In the genomic region with DNA sequence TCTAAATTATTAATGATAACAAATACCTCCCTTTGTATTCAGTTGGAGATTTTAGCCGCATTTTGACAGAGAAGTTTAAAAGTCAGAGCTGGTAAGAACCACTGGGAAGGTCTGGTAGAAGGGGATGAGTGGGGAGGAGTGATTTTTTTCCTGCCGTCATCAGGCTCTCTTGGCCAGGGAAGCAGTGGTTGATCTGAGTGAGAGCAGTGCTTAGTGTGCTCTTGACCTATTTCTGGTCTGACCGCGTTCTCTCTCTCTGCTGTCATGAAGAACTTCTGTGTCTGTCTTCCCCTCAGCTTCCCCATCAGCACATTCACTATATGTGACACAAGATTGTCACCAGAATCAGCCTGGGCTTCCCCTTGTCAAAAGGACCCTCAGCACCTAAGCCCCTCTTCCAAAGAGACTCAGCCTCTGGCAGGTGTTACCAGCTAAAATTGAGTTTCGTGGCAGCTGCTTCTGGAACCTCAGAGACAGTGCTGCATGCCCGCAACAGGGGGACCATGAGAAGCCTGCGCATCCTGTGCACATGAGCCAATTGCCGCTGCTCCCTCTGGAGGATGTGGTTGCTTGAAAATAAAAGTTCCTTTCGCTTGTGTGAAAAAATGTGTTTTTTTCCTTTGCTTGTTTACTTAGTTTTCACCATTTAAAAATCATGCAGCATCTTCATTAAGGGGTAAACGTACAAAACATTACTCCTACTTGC, we compare ENCODE assay signal across 1 cellular context.
TF ChIP-seq lines count a peak whose summit lies in the region.

No MANE protein-coding gene starts in this region.

TF ChIP-seq in GM23338, 12 proteins besides CTCF, POLR2A, EP300 and RAD21:
- no peak for TF ChIP-seq ZNF462 (CRISPR knock-in tag; IDR thresholded peaks at IDR 0.05)
